ENCODE assay signal across 8 cellular contexts in the genomic region with DNA sequence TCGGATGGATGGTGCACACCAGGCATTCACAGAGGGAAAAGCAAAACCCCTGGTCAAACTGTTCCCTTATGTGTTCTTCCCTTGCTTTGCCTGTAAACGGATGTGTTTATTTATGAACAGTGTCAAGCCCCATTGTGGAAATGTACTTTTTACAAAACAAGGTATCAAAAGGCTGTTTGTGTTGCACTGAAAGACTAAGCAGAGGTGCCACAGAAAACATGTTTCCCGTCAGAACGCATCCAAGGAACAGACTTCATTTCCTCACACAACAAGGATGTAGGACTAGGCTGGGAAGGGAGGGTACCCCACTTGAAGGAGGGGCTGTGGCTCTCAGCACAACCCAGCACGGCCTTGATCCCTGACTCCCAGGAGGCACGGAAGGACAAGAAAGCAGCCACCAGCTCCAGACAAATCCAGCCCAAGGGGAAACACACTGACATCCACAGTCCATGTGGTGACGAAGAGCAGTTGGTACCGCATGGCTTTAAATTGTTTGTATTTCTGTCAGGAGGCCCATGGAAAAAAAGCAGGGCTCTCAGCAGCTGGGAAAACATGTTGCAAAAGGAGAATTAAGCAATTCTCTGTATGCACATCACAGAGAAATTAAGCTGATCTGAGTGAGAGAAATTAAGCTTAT.
A peak's percentile ranks its signal among the peaks of the same experiment; 100 is the strongest.
DNase-seq lines count a peak whose midpoint lies in the region; ATAC-seq and TF ChIP-seq lines count a peak whose summit lies in the region.

No MANE protein-coding gene starts in this region.

- TF ChIP-seq CTCF in WERI-Rb-1 (IDR thresholded peaks at IDR 0.05; ENCODE audit: low read depth, low read length) (no peak), GM10266 (IDR thresholded peaks at IDR 0.05; ENCODE audit: control insufficient read depth, insufficient read depth, low read depth, missing control alignments) (no peak)

- H3K27me3 Mint-ChIP-seq in IgD-negative memory B cell, result no peaks in the 10 kb centered on the region
- H3K27me3 Mint-ChIP-seq in activated naive CD8-positive, alpha-beta T cell treated with anti-CD3 and anti-CD28 coated beads, Interleukin-2, amount 50 U/mL, for 24 hours, result peaks cover 2% of the 10 kb centered on the region

- peaks cover 56 to 86% (median 83%) of the 10 kb centered on the region in 5 donors for H3K4me1 ChIP-seq in subcutaneous abdominal adipose tissue (ENCODE audit: control insufficient read depth in 5 of 5, insufficient read depth in 5 of 5, low read length in 5 of 5)

- H3K9me3 Mint-ChIP-seq in IgD-negative memory B cell, result no peaks in the 10 kb centered on the region
- H3K9me3 Mint-ChIP-seq in activated naive CD8-positive, alpha-beta T cell treated with anti-CD3 and anti-CD28 coated beads, Interleukin-2, amount 50 U/mL, for 24 hours, result no peaks in the 10 kb centered on the region

- peaks cover 0 to 15% (median 2%) of the 10 kb centered on the region in 5 donors for H3K36me3 ChIP-seq in subcutaneous abdominal adipose tissue (ENCODE audit: control insufficient read depth in 5 of 5, insufficient read depth in 5 of 5, low read length in 5 of 5)
- peaks cover 4% of the 10 kb centered on the region for H3K36me3 ChIP-seq in WERI-Rb-1

- H3K4me1 Mint-ChIP-seq in IgD-negative memory B cell, result peaks cover 59 to 85% (median 78%) of the 10 kb centered on the region in 3 donors
- H3K4me1 Mint-ChIP-seq in activated naive CD8-positive, alpha-beta T cell treated with anti-CD3 and anti-CD28 coated beads, Interleukin-2, amount 50 U/mL, for 24 hours, result peaks cover 100% of the 10 kb centered on the region

- peak overlapping the region; percentile 58 for H3K27ac ChIP-seq in layer of hippocampus (ENCODE audit: low read depth, low read length)
- peak overlapping the region; percentile 99 for H3K27ac ChIP-seq in subcutaneous abdominal adipose tissue (ENCODE audit: low read depth, low read length)
- H3K27ac ChIP-seq in WERI-Rb-1, result no peak overlapping the region

- no peak for ATAC-seq in activated naive CD8-positive, alpha-beta T cell treated with anti-CD3 and anti-CD28 coated beads, Interleukin-2, amount 50 U/mL, for 24 hours

- peaks cover 5% of the 10 kb centered on the region for H3K36me3 Mint-ChIP-seq in IgD-negative memory B cell
- peaks cover 49% of the 10 kb centered on the region for H3K36me3 Mint-ChIP-seq in activated naive CD8-positive, alpha-beta T cell treated with anti-CD3 and anti-CD28 coated beads, Interleukin-2, amount 50 U/mL, for 24 hours (ENCODE audit: low read depth)

- H3K4me3 Mint-ChIP-seq in IgD-negative memory B cell, result peak overlapping the region; percentile 69 to 94 (median 91)
- H3K4me3 Mint-ChIP-seq in activated naive CD8-positive, alpha-beta T cell treated with anti-CD3 and anti-CD28 coated beads, Interleukin-2, amount 50 U/mL, for 24 hours, result peak overlapping the region; percentile 84

- DNase-seq in activated naive CD8-positive, alpha-beta T cell treated with anti-CD3 and anti-CD28 coated beads, Interleukin-2, amount 50 U/mL, for 24 hours, result no peak
- no peak for DNase-seq in WERI-Rb-1
- no peak for DNase-seq in COLO668 (lab: John Stamatoyannopoulos, UW; ENCODE audit: unreplicated experiment)
- DNase-seq in SW 1271 (lab: John Stamatoyannopoulos, UW), result no peak
- no peak for DNase-seq in GM10266 (ENCODE audit: extremely low spot score)

- H3K9ac ChIP-seq in subcutaneous abdominal adipose tissue (ENCODE audit: low read length in 5 of 5), result peak overlapping the region in 2 of 5 donors; percentile 38

- H3K9me3 ChIP-seq in subcutaneous abdominal adipose tissue (ENCODE audit: control insufficient read depth in 5 of 5, low read length in 5 of 5) (no peaks in the 10 kb centered on the region), WERI-Rb-1 (ENCODE audit: severe bottlenecking) (no peaks in the 10 kb centered on the region)

- H3K4me3 ChIP-seq in subcutaneous abdominal adipose tissue (ENCODE audit: low read depth in 1 of 5, low read length in 5 of 5) (peak overlapping the region in 3 of 5 donors; percentile 10 to 34 (median 20)), WERI-Rb-1 (ENCODE audit: low read depth, low read length) (no peak overlapping the region)

- H3K27me3 ChIP-seq in layer of hippocampus (ENCODE audit: control insufficient read depth, insufficient read depth, low read length) (no peaks in the 10 kb centered on the region), subcutaneous abdominal adipose tissue (ENCODE audit: control insufficient read depth in 5 of 5, insufficient read depth in 4 of 5, low read length in 5 of 5) (peaks cover 0 to 3% (median 0%) of the 10 kb centered on the region in 5 donors), WERI-Rb-1 (ENCODE audit: insufficient read depth, low read depth, severe bottlenecking) (no peaks in the 10 kb centered on the region)

- peak overlapping the region; percentile 81 to 97 (median 96) for H3K27ac Mint-ChIP-seq in IgD-negative memory B cell
- H3K27ac Mint-ChIP-seq in activated naive CD8-positive, alpha-beta T cell treated with anti-CD3 and anti-CD28 coated beads, Interleukin-2, amount 50 U/mL, for 24 hours, result peak overlapping the region; percentile 96
